ENCODE assay signal across 17 cellular contexts in the genomic region with DNA sequence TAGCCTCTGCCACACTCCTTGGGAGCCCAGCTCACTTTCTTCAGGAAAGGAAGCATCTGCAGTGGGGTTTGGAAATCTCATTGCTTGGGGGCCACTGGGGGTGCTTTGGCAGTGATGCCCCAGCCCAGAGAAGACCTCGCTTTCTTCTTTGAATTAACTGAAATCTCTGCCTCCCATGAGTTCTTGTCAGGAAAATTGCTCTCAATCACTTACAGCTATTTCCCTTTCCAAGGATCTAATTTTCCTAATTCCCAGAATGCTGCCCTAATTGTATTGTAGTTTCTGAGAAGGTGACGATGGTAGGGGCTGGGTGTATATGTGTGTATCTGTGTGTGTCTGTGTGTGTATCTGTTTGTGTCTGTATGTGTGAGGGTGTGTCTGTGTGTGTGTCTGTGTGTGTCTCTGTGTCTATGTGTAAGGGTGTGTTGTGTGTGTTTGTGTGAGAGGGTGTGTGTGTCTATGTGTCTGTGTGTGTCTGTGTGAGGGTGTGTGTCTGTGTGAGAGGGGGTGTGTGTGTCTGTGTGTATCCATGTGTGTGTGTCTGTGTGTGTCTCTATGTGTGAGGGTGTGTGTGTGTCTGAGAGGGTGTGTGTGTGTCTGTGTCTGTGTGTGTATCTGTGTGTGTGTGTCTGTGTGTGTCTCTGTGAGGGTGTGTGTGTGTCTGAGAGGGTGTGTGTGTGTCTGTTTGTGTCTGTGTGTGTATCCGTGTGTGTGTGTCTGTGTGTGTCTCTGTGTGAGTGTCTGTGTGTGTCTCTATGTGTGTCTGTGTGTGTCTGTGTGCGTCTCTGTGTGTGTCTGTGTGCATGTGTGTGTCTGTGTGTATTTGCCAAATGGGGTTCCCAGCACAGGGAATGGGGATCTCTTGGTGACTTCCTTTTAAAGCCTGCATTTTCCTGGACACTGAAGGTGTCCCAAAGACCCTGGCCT.
"Had no signal": no experiment of that assay in that cellular context is flagged by ENCODE, and none has a peak within 500 bp of the region (broad histone marks: within the 10 kb centered on the region; RNA-seq: fewer than 3 reads in every experiment).

No MANE protein-coding gene starts in this region.

- H3K27me3 ChIP-seq: body of pancreas, colonic mucosa, gastrocnemius medialis, left lung, right atrium auricular region, stomach, upper lobe of left lung had no signal

- H3K4me1 ChIP-seq: body of pancreas, colonic mucosa, gastrocnemius medialis, left lung, prostate gland, right atrium auricular region, stomach, upper lobe of left lung had no signal

- H3K27ac ChIP-seq: body of pancreas, colonic mucosa, gastrocnemius medialis, left lung, prostate gland, right atrium auricular region, stomach, thoracic aorta, upper lobe of left lung had no signal

- DNase-seq: activated CD4-positive, alpha-beta T cell treated with anti-CD3 and anti-CD28 coated beads for 36 hours; activated CD4-positive, alpha-beta T cell treated with anti-CD3 and anti-CD28 coated beads, Interleukin-2, amount 50 U/mL, for 48 hours; activated naive CD4-positive, alpha-beta T cell treated with anti-CD3 and anti-CD28 coated beads for 36 hours; body of pancreas; colonic mucosa; gastrocnemius medialis; left lung; nephron progenitor cell; small intestine; stimulated activated CD4-positive, alpha-beta T cell treated with anti-CD3 and anti-CD28 coated beads, Interleukin-4, amount 100 ng/mL, for 1 hour; stomach; upper lobe of left lung had no signal

- H3K36me3 ChIP-seq: colonic mucosa, gastrocnemius medialis, left lung, prostate gland, right atrium auricular region, stomach, thoracic aorta, upper lobe of left lung had no signal

- ATAC-seq: activated CD4-positive, alpha-beta T cell treated with anti-CD3 and anti-CD28 coated beads for 36 hours; body of pancreas; gastrocnemius medialis; left lung; WTC11 had no signal

- H3K4me3 ChIP-seq: body of pancreas, colonic mucosa, gastrocnemius medialis, left lung, prostate gland, right atrium auricular region, stomach, thoracic aorta, upper lobe of left lung had no signal

- H3K9me3 ChIP-seq: body of pancreas, colonic mucosa, gastrocnemius medialis, left lung, prostate gland, right atrium auricular region, stomach, thoracic aorta, upper lobe of left lung had no signal

- FAIRE-seq: keratinocyte, small intestine had no signal
